8 cellular contexts compared by ENCODE assay signal in the genomic region with DNA sequence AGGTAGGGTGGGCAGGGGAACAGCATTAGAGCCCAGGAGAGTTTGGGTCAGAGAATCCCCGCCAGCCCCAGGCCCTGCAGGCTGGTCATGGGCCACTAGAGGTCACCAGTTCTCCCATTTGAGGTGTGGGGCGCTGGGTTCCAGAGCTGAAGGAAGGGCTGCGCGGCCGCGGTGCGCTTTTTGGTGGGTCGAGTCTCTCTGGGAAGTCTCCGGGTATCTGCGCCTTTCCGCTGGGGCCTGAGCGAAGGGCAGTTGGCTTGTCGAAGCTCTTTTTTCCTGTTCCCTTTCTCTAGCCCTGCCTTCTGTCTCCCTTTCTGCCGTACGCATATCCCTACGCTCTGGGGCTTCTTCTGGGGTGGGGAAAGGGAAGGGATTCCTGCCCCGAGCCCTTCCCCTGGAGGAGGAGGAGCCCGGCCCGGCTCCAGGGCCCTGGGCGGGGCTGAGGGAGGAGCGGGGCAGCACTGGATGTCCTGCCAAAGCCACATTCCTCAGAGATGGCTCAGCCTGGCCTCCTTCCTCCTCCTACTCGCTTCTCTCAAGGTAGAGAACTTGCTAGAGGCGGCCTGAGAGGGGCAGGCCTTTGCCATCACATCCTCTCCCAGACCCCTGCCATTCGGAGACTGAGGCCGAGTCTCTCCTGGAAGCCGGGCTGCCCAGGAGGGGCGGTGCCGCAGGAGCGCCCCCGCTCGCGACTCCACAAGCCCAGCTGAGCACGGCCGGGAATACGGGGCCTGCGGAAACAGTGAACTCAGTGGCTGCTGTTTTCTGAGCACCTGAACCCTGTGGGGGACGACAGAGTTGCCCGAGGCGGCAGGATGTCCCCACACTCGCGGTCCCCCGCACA. TPM values are rescaled to one million over a fixed set of nuclear protein-coding genes. Genes with fewer than 3 reads are reported as not detected.
DNase-seq lines count a peak whose midpoint lies in the region; ATAC-seq and TF ChIP-seq lines count a peak whose summit lies in the region.

No MANE protein-coding gene starts in this region.

- H3K9ac ChIP-seq in DND-41 (ENCODE audit: low read depth, low read length): peak overlapping the region; percentile 80
- H3K9ac ChIP-seq in smooth muscle cell (ENCODE audit: low read depth): peak overlapping the region; percentile 94

- H3K27me3 ChIP-seq in DND-41 (ENCODE audit: insufficient read depth, low read length, poor library complexity): no peaks in the 10 kb centered on the region
- H3K27me3 ChIP-seq in WERI-Rb-1 (ENCODE audit: insufficient read depth, low read depth, severe bottlenecking): no peaks in the 10 kb centered on the region
- no peaks in the 10 kb centered on the region for H3K27me3 ChIP-seq in smooth muscle cell (ENCODE audit: low read depth)

- H3F3A ChIP-seq in smooth muscle cell (ENCODE audit: low read depth): peaks cover 28% of the 10 kb centered on the region

- DNase-seq in DND-41 (peak; percentile 81), NCI-H2171 (lab: John Stamatoyannopoulos, UW) (peak; percentile 71), WERI-Rb-1 (peak; percentile 96), cardiac fibroblast (ENCODE audit: low read depth in 2 of 2) (peak; percentile 99 to 100), immature natural killer cell (peak; percentile 78 to 81 (median 79)), smooth muscle cell (lab: John Stamatoyannopoulos, UW; ENCODE audit: unreplicated experiment) (peak; percentile 84), GM19240 (ENCODE audit: insufficient read length, low spot score) (no peak)

- ATAC-seq in DND-41 (ENCODE audit: insufficient read depth, low read depth) (peak; percentile 68), HG02571 (IDR thresholded peaks at IDR 0.05; ENCODE audit: unreplicated experiment) (peak; percentile 23)

- peaks cover 36% of the 10 kb centered on the region for H3K4me1 ChIP-seq in DND-41 (ENCODE audit: insufficient read depth, low read length)
- H3K4me1 ChIP-seq in smooth muscle cell (ENCODE audit: low read depth): peaks cover 29% of the 10 kb centered on the region

- peak overlapping the region; percentile 90 to 95 (median 91) for H3K4me3 Mint-ChIP-seq in immature natural killer cell

- H3K36me3 Mint-ChIP-seq in immature natural killer cell: no peaks in the 10 kb centered on the region

- no peaks in the 10 kb centered on the region for H4K20me1 ChIP-seq in DND-41 (ENCODE audit: insufficient read depth, low read length)
- peaks cover 16% of the 10 kb centered on the region for H4K20me1 ChIP-seq in smooth muscle cell (ENCODE audit: low read depth)

- H3K4me2 ChIP-seq in DND-41 (ENCODE audit: insufficient read depth, low read length) (peak overlapping the region; percentile 85), smooth muscle cell (peak overlapping the region; percentile 84)

- H3K79me2 ChIP-seq in DND-41 (ENCODE audit: insufficient read depth, low read length) (peaks cover 18% of the 10 kb centered on the region), smooth muscle cell (ENCODE audit: low read depth) (peaks cover 36% of the 10 kb centered on the region)

- WGBS in smooth muscle cell (ENCODE audit: low lambda C conversion rate): under 1% methylated on average over 40 of the region's 42 CpGs

- no peaks in the 10 kb centered on the region for H3K9me3 ChIP-seq in DND-41 (ENCODE audit: insufficient read depth, low read length, severe bottlenecking)
- H3K9me3 ChIP-seq in WERI-Rb-1 (ENCODE audit: severe bottlenecking): no peaks in the 10 kb centered on the region
- H3K9me3 ChIP-seq in smooth muscle cell (replicated peaks; ENCODE audit: low read depth): no peaks in the 10 kb centered on the region

- TF ChIP-seq CTCF in DND-41 (IDR thresholded peaks at IDR 0.05; ENCODE audit: borderline replicate concordance, extremely low read depth, low read length, poor library complexity, severe bottlenecking) (peak; percentile 94), WERI-Rb-1 (IDR thresholded peaks at IDR 0.05; ENCODE audit: low read depth, low read length) (peak; percentile 98), cardiac fibroblast (IDR thresholded peaks at IDR 0.05; ENCODE audit: low read depth, low read length) (peak; percentile 86), smooth muscle cell (IDR thresholded peaks at IDR 0.05; ENCODE audit: borderline replicate concordance, insufficient read depth, poor library complexity, severe bottlenecking) (peak; percentile 67)

- H3K36me3 ChIP-seq in DND-41 (ENCODE audit: insufficient read depth, low read length): no peaks in the 10 kb centered on the region
- H3K36me3 ChIP-seq in WERI-Rb-1: no peaks in the 10 kb centered on the region
- no peaks in the 10 kb centered on the region for H3K36me3 ChIP-seq in smooth muscle cell (ENCODE audit: low read depth)

- peaks cover 4 to 13% (median 6%) of the 10 kb centered on the region in 3 donors for H3K27me3 Mint-ChIP-seq in immature natural killer cell (ENCODE audit: low read depth in 3 of 3)

- H3K9me3 Mint-ChIP-seq in immature natural killer cell: no peaks in the 10 kb centered on the region

- H3K27ac ChIP-seq in DND-41 (ENCODE audit: low read length) (peak overlapping the region; percentile 88), WERI-Rb-1 (peak overlapping the region; percentile 72), smooth muscle cell (ENCODE audit: low read depth) (peak overlapping the region; percentile 96)

- H2AFZ ChIP-seq in DND-41 (ENCODE audit: low read depth, low read length): peak overlapping the region; percentile 85
- no peak overlapping the region for H2AFZ ChIP-seq in smooth muscle cell (ENCODE audit: low read depth)

- peak overlapping the region; percentile 93 to 99 (median 98) for H3K27ac Mint-ChIP-seq in immature natural killer cell

- H3K4me3 ChIP-seq in DND-41 (ENCODE audit: low read depth in 1 of 2, low read length in 2 of 2) (peak overlapping the region; percentile 42 to 74), WERI-Rb-1 (ENCODE audit: low read depth, low read length) (peak overlapping the region; percentile 72), cardiac fibroblast (replicated peaks in 1 of 2; ENCODE audit: low read depth in 2 of 2, low read length in 2 of 2) (peak overlapping the region; percentile 52 to 67), smooth muscle cell (peak overlapping the region; percentile 60)

- peaks cover 60 to 61% of the 10 kb centered on the region in 2 donors for H3K4me1 Mint-ChIP-seq in immature natural killer cell

RNA-seq across cellular contexts. Expression of gene ADAMTSL4, which starts 12.0 kb away (rescaled TPM):
- polyA plus RNA-seq in immature natural killer cell: not detected
- 2.4 and 6.4 TPM in 2 replicates for total RNA-seq in smooth muscle cell
- 8.4 and 20.8 TPM in 2 replicates for polyA plus RNA-seq in smooth muscle cell

RNA-seq across cellular contexts. Expression of gene MCL1, which starts 18.2 kb away (rescaled TPM):
- 100 to 1,000 TPM in 1 of 3 donors, 10 to 100 TPM in 2; 44.2 to 113 (median 73.0) TPM for polyA plus RNA-seq in immature natural killer cell
- total RNA-seq in smooth muscle cell: 519 and 630 TPM in 2 replicates
- polyA plus RNA-seq in smooth muscle cell: 224 and 247 TPM in 2 replicates

RNA-seq across cellular contexts. Expression of gene FALEC, which starts 45.7 kb away (rescaled TPM):
- polyA plus RNA-seq in immature natural killer cell: not detected
- not detected in 2 replicates for total RNA-seq in smooth muscle cell
- 0.62 and 1.2 TPM in 2 replicates for polyA plus RNA-seq in smooth muscle cell

RNA-seq across cellular contexts. Expression of gene ECM1, which starts 53.3 kb away (rescaled TPM):
- polyA plus RNA-seq in immature natural killer cell (not detected), smooth muscle cell (32.0 and 36.1 TPM in 2 replicates)
- 14.6 and 19.0 TPM in 2 replicates for total RNA-seq in smooth muscle cell
